In genomic region chr3:140829796-140830195, GRCh38 we compare ENCODE assay signal across 4 cellular contexts.
"Had no signal": no experiment of that assay in that cellular context is flagged by ENCODE, and none has a peak within 500 bp of the region (broad histone marks: within the 10 kb centered on the region; RNA-seq: fewer than 3 reads in every experiment).

No MANE protein-coding gene starts in this region.

- DNase-seq: H9, HCEC 1CT, KBM-7 had no signal

- H3K4me3 ChIP-seq: GM23338 had no signal
